In the genomic region with DNA sequence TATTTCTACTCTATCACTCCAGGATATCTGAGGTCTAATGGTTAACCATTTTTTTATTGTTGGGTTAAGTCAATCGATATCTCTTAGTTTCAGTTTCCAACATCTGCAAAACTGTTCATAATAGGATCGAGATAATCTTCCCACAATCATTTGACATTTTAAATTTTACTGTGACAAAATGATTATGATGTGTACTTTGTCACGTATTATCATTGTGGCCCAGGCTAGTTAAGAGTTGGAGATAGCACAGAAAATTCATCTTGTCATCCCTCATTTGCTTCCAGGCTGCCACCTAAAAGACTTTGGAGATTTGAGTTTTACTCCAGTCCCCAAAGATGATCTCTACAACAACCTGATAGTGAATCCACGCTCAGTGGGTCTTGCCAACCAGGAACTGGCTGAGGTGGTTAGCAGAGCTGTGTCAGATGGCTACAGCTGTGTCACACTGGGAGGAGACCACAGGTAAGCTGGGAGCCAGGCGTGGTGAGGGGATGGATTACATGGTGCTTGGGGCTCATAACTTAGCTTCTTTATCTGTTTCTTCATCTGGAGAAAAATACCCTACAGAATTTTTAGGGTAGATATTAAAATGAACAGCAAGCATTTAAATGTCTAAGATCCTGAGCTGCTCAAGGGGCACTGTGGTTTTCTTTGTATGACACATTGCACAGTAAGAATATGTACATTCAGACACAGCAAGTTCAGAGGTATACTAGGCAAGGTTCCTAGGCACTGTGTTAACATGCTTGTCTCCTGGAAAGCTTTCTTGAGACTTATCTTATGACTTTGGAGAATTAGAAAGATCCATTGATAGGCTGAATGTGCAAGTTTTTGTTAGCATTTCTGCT, we compare ENCODE assay signal across 24 cellular contexts. TPM values are rescaled to one million over a fixed set of nuclear protein-coding genes. Genes with fewer than 3 reads are reported as not detected.
DNase-seq lines count a peak whose midpoint lies in the region; ATAC-seq lines count a peak whose summit lies in the region.
"Had no signal": no experiment of that assay in that cellular context is flagged by ENCODE, and none has a peak within 500 bp of the region (broad histone marks: within the 10 kb centered on the region; RNA-seq: fewer than 3 reads in every experiment).

No MANE protein-coding gene starts in this region.

- POLR2A ChIA-PET in activated CD4-positive, alpha-beta memory T cell treated with anti-CD3 and anti-CD28 coated beads, Interleukin-2, amount 10 ng/mL, durations not matched to agents 7 days and 5 days (lab: Charles Lee), result interaction anchor here (0.9 to 1.5 kb wide), 4 partner anchors 10 to 24 kb away, joined by 3 to 5 read pairs (median 4); no protein-coding TSS in a partner anchor

- peak; percentile 86 to 87 for ATAC-seq in activated CD4-positive, CD25-positive, alpha-beta regulatory T cell treated with anti-CD3 and anti-CD28 coated beads, Interleukin-2, amount 50 U/mL, for 24 hours
- peak in 1 of 2 donors; percentile 52 for ATAC-seq in CD4-positive, CD25-positive, alpha-beta regulatory T cell (ENCODE audit: low read depth in 2 of 2)
- ATAC-seq in left colon (peak; percentile 60), GM18502 (IDR thresholded peaks at IDR 0.05; ENCODE audit: poor library complexity, unreplicated experiment) (no peak)
- ATAC-seq: left cardiac atrium; naive thymus-derived CD4-positive, alpha-beta T cell; pancreas; sciatic nerve had no signal

- CTCF ChIA-PET in activated CD4-positive, alpha-beta memory T cell treated with anti-CD3 and anti-CD28 coated beads, Interleukin-2, amount 10 ng/mL, durations not matched to agents 7 days and 5 days (lab: Charles Lee), result interaction anchor here (1.0 to 1.2 kb wide), 3 partner anchors 23 to 43 kb away, joined by 3 to 6 read pairs (median 6); partner anchors contain the start of gene PIGH

- intact Hi-C loops in left colon (cut with DNase I, micrococcal nuclease), result no loop called here

- no peak for DNase-seq in activated CD4-positive, CD25-positive, alpha-beta regulatory T cell (lab: John Stamatoyannopoulos, UW)
- peak in 1 of 3 donors; percentile 40 for DNase-seq in CD4-positive, CD25-positive, alpha-beta regulatory T cell
- DNase-seq in activated CD4-positive, alpha-beta memory T cell treated with anti-CD3 and anti-CD28 coated beads, Interleukin-2, amount 10 ng/mL, durations not matched to agents 7 days and 5 days, result peak; percentile 30
- DNase-seq in left colon, result no peak
- no peak for DNase-seq in globus pallidus (ENCODE audit: low spot score)
- DNase-seq in NCI-H2081 treated with DMSO at 0.1 percent for 48 hours (lab: John Stamatoyannopoulos, UW), result no peak
- DNase-seq: DMS79; Karpas-422; left cardiac atrium; mesendoderm; naive thymus-derived CD4-positive, alpha-beta T cell; NCI-H187; NCI-H226; NCI-H774; pancreas; SHP77 treated with DMSO at 0.1 percent for 48 hours; stimulated activated naive CD4-positive, alpha-beta T cell treated with Interleukin-2 at 50 U/mL for 16 hours; upper lobe of left lung had no signal

- peak overlapping the region in 2 of 4 donors; percentile 4 to 17 for H3K4me3 Mint-ChIP-seq in CD4-positive, CD25-positive, alpha-beta regulatory T cell
- H3K4me3 Mint-ChIP-seq in activated CD4-positive, alpha-beta memory T cell treated with anti-CD3 and anti-CD28 coated beads, Interleukin-2, amount 10 ng/mL, durations not matched to agents 7 days and 5 days, result peak overlapping the region; percentile 9
- H3K4me3 Mint-ChIP-seq: naive thymus-derived CD4-positive, alpha-beta T cell had no signal

- no peaks in the 10 kb centered on the region for H3K27me3 Mint-ChIP-seq in CD4-positive, CD25-positive, alpha-beta regulatory T cell
- no peaks in the 10 kb centered on the region for H3K27me3 Mint-ChIP-seq in activated CD4-positive, alpha-beta memory T cell treated with anti-CD3 and anti-CD28 coated beads, Interleukin-2, amount 10 ng/mL, durations not matched to agents 7 days and 5 days
- H3K27me3 Mint-ChIP-seq: naive thymus-derived CD4-positive, alpha-beta T cell had no signal

- no peak overlapping the region for H3K27ac ChIP-seq in CD4-positive, CD25-positive, alpha-beta regulatory T cell (ENCODE audit: insufficient read depth, low read length, poor library complexity, severe bottlenecking)
- H3K27ac ChIP-seq: 22Rv1, coronary artery, pancreas, upper lobe of left lung had no signal

- H3K9me3 ChIP-seq in CD4-positive, CD25-positive, alpha-beta regulatory T cell (ENCODE audit: control insufficient read depth in 2 of 2, low read length in 2 of 2), result no peaks in the 10 kb centered on the region
- H3K9me3 ChIP-seq: pancreas, upper lobe of left lung had no signal

- H3K27me3 ChIP-seq in CD4-positive, CD25-positive, alpha-beta regulatory T cell (ENCODE audit: control insufficient read depth, insufficient read depth, low read length), result no peaks in the 10 kb centered on the region
- H3K27me3 ChIP-seq: pancreas, upper lobe of left lung had no signal

- H3K27ac Mint-ChIP-seq in CD4-positive, CD25-positive, alpha-beta regulatory T cell, result peak overlapping the region in 2 of 3 donors; percentile 23 to 67
- H3K27ac Mint-ChIP-seq in activated CD4-positive, alpha-beta memory T cell treated with anti-CD3 and anti-CD28 coated beads, Interleukin-2, amount 10 ng/mL, durations not matched to agents 7 days and 5 days, result peak overlapping the region; percentile 66

- peaks cover 5% of the 10 kb centered on the region for H3K4me1 ChIP-seq in CD4-positive, CD25-positive, alpha-beta regulatory T cell (ENCODE audit: control insufficient read depth, insufficient read depth, low read length, poor library complexity, severe bottlenecking)
- H3K4me1 ChIP-seq: upper lobe of left lung had no signal

- peaks cover 9% of the 10 kb centered on the region for H3K36me3 Mint-ChIP-seq in CD4-positive, CD25-positive, alpha-beta regulatory T cell
- H3K36me3 Mint-ChIP-seq in activated CD4-positive, alpha-beta memory T cell treated with anti-CD3 and anti-CD28 coated beads, Interleukin-2, amount 10 ng/mL, durations not matched to agents 7 days and 5 days (ENCODE audit: low read depth), result peaks cover 29% of the 10 kb centered on the region

- H3K4me3 ChIP-seq in CD4-positive, CD25-positive, alpha-beta regulatory T cell (ENCODE audit: low read depth, low read length), result no peak overlapping the region
- H3K4me3 ChIP-seq: coronary artery, pancreas, upper lobe of left lung had no signal

- peaks cover 14% of the 10 kb centered on the region for H3K36me3 ChIP-seq in CD4-positive, CD25-positive, alpha-beta regulatory T cell (ENCODE audit: control insufficient read depth, insufficient read depth, low read length)
- H3K36me3 ChIP-seq: pancreas had no signal

- peaks cover 10 to 24% (median 15%) of the 10 kb centered on the region in 4 donors for H3K4me1 Mint-ChIP-seq in CD4-positive, CD25-positive, alpha-beta regulatory T cell
- H3K4me1 Mint-ChIP-seq in activated CD4-positive, alpha-beta memory T cell treated with anti-CD3 and anti-CD28 coated beads, Interleukin-2, amount 10 ng/mL, durations not matched to agents 7 days and 5 days, result peaks cover 26% of the 10 kb centered on the region

- H3K9me3 Mint-ChIP-seq in CD4-positive, CD25-positive, alpha-beta regulatory T cell, result no peaks in the 10 kb centered on the region
- no peaks in the 10 kb centered on the region for H3K9me3 Mint-ChIP-seq in activated CD4-positive, alpha-beta memory T cell treated with anti-CD3 and anti-CD28 coated beads, Interleukin-2, amount 10 ng/mL, durations not matched to agents 7 days and 5 days
- H3K9me3 Mint-ChIP-seq: naive thymus-derived CD4-positive, alpha-beta T cell had no signal

RNA-seq across cellular contexts. Expression of gene ARG2, which starts 22.4 kb away (rescaled TPM):
- 4.3 TPM for total RNA-seq in CD4-positive, CD25-positive, alpha-beta regulatory T cell
- 1 to 10 TPM in 2 of 4 donors, under 1 TPM in 2; 0.96 to 1.9 (median 1.0) TPM for polyA plus RNA-seq in CD4-positive, CD25-positive, alpha-beta regulatory T cell
- total RNA-seq in activated CD4-positive, alpha-beta memory T cell treated with anti-CD3 and anti-CD28 coated beads, Interleukin-2, amount 10 ng/mL, durations not matched to agents 7 days and 5 days, result 1 to 10 TPM; 6.8 to 7.7 TPM
- 10 to 100 TPM in 1 of 2 donors, under 1 TPM in 1; 0.85 to 18.1 TPM for total RNA-seq in left colon

RNA-seq across cellular contexts. Expression of gene VTI1B, which starts 32.3 kb away (rescaled TPM):
- 46.0 TPM for total RNA-seq in CD4-positive, CD25-positive, alpha-beta regulatory T cell
- polyA plus RNA-seq in CD4-positive, CD25-positive, alpha-beta regulatory T cell, result 10 to 100 TPM; 61.6 to 90.0 (median 78.6) TPM
- 10 to 100 TPM; 73.3 to 77.3 TPM for total RNA-seq in activated CD4-positive, alpha-beta memory T cell treated with anti-CD3 and anti-CD28 coated beads, Interleukin-2, amount 10 ng/mL, durations not matched to agents 7 days and 5 days
- total RNA-seq in left colon, result 100 to 1,000 TPM; 120 to 135 TPM

RNA-seq across cellular contexts. Expression of gene PIGH, which starts 42.1 kb away (rescaled TPM):
- total RNA-seq in CD4-positive, CD25-positive, alpha-beta regulatory T cell, result 35.6 TPM
- polyA plus RNA-seq in CD4-positive, CD25-positive, alpha-beta regulatory T cell, result 10 to 100 TPM; 34.8 to 46.2 (median 38.4) TPM
- 10 to 100 TPM; 15.7 to 16.4 TPM for total RNA-seq in activated CD4-positive, alpha-beta memory T cell treated with anti-CD3 and anti-CD28 coated beads, Interleukin-2, amount 10 ng/mL, durations not matched to agents 7 days and 5 days
- 10 to 100 TPM; 14.0 to 14.3 TPM for total RNA-seq in left colon

RNA-seq across cellular contexts. Expression of gene RDH11, which starts 53.4 kb away (rescaled TPM):
- 26.7 TPM for total RNA-seq in CD4-positive, CD25-positive, alpha-beta regulatory T cell
- 10 to 100 TPM; 66.7 to 84.1 (median 77.6) TPM for polyA plus RNA-seq in CD4-positive, CD25-positive, alpha-beta regulatory T cell
- 10 to 100 TPM; 56.6 to 60.4 TPM for total RNA-seq in activated CD4-positive, alpha-beta memory T cell treated with anti-CD3 and anti-CD28 coated beads, Interleukin-2, amount 10 ng/mL, durations not matched to agents 7 days and 5 days
- total RNA-seq in left colon, result 10 to 100 TPM; 40.6 to 48.1 TPM

RNA-seq across cellular contexts. Expression of gene RDH12, which starts 59.6 kb away (rescaled TPM):
- not detected for total RNA-seq in CD4-positive, CD25-positive, alpha-beta regulatory T cell
- polyA plus RNA-seq in CD4-positive, CD25-positive, alpha-beta regulatory T cell, result not detected
- not detected for total RNA-seq in activated CD4-positive, alpha-beta memory T cell treated with anti-CD3 and anti-CD28 coated beads, Interleukin-2, amount 10 ng/mL, durations not matched to agents 7 days and 5 days
- not detected for total RNA-seq in left colon
- total RNA-seq: left cardiac atrium; naive thymus-derived CD4-positive, alpha-beta T cell; OCI-LY7; sciatic nerve had no signal
